Comparison of ENCODE assay signal across 32 cellular contexts in genomic region chr6:161903584-161904232, GRCh38.
"Had no signal": no experiment of that assay in that cellular context is flagged by ENCODE, and none has a peak within 500 bp of the region (broad histone marks: within the 10 kb centered on the region; RNA-seq: fewer than 3 reads in every experiment).

No MANE protein-coding gene starts in this region.

- H3K27me3 Mint-ChIP-seq: activated CD4-positive, alpha-beta memory T cell treated with anti-CD3 and anti-CD28 coated beads, Interleukin-2, amount 10 ng/mL, durations not matched to agents 7 days and 5 days; activated CD4-positive, alpha-beta T cell treated with anti-CD3 and anti-CD28 coated beads for 36 hours; activated CD4-positive, alpha-beta T cell treated with anti-CD3 and anti-CD28 coated beads, Interleukin-2, amount 10 ng/mL, durations not matched to agents 24 days and 14 days; activated naive CD4-positive, alpha-beta T cell treated with anti-CD3 and anti-CD28 coated beads, Interleukin-2, amount 10 ng/mL, durations not matched to agents 7 days and 5 days; activated naive CD8-positive, alpha-beta T cell treated with anti-CD3 and anti-CD28 coated beads, Interleukin-2, amount 10 ng/mL, durations not matched to agents 7 days and 5 days; activated T-cell treated with anti-CD3 and anti-CD28 coated beads, Interleukin-2, amount 50 U/mL, for 24 hours; brain; dendritic cell treated with granulocyte-macrophage colony-stimulating factor and Interleukin-4, amounts not matched to agents 40 ng/mL and 50 ng/mL, for 4 days; T-helper 17 cell had no signal

- H3K4me1 Mint-ChIP-seq: activated CD4-positive, alpha-beta memory T cell treated with anti-CD3 and anti-CD28 coated beads, Interleukin-2, amount 10 ng/mL, durations not matched to agents 7 days and 5 days; activated CD4-positive, alpha-beta T cell treated with anti-CD3 and anti-CD28 coated beads for 36 hours; activated CD4-positive, alpha-beta T cell treated with anti-CD3 and anti-CD28 coated beads, Interleukin-2, amount 10 ng/mL, durations not matched to agents 24 days and 14 days; activated naive CD4-positive, alpha-beta T cell treated with anti-CD3 and anti-CD28 coated beads, Interleukin-2, amount 10 ng/mL, durations not matched to agents 7 days and 5 days; activated naive CD8-positive, alpha-beta T cell treated with anti-CD3 and anti-CD28 coated beads, Interleukin-2, amount 10 ng/mL, durations not matched to agents 7 days and 5 days; T-helper 17 cell had no signal

- H3K4me1 ChIP-seq: ascending aorta, breast epithelium, esophagus squamous epithelium, gastroesophageal sphincter had no signal

- ATAC-seq: activated CD4-positive, alpha-beta T cell treated with anti-CD3 and anti-CD28 coated beads for 36 hours; activated naive CD4-positive, alpha-beta T cell treated with anti-CD3 and anti-CD28 coated beads, Interleukin-2, amount 50 U/mL, for 72 hours; activated T-cell treated with anti-CD3 and anti-CD28 coated beads, Interleukin-2, amount 50 U/mL, for 72 hours; gastroesophageal sphincter; T-helper 17 cell had no signal

- H3K36me3 Mint-ChIP-seq: activated naive CD4-positive, alpha-beta T cell treated with anti-CD3 and anti-CD28 coated beads, Interleukin-2, amount 10 ng/mL, durations not matched to agents 7 days and 5 days; activated naive CD4-positive, alpha-beta T cell treated with anti-CD3 and anti-CD28 coated beads, Interleukin-2, amount 50 U/mL, for 72 hours; activated naive CD8-positive, alpha-beta T cell treated with anti-CD3 and anti-CD28 coated beads, Interleukin-2, amount 10 ng/mL, durations not matched to agents 7 days and 5 days; brain had no signal

- H3K4me3 Mint-ChIP-seq: activated CD4-positive, alpha-beta memory T cell treated with anti-CD3 and anti-CD28 coated beads, Interleukin-2, amount 10 ng/mL, durations not matched to agents 7 days and 5 days; activated CD4-positive, alpha-beta T cell treated with anti-CD3 and anti-CD28 coated beads for 36 hours; activated CD4-positive, alpha-beta T cell treated with anti-CD3 and anti-CD28 coated beads, Interleukin-2, amount 10 ng/mL, durations not matched to agents 24 days and 14 days; activated naive CD4-positive, alpha-beta T cell treated with anti-CD3 and anti-CD28 coated beads, Interleukin-2, amount 10 ng/mL, durations not matched to agents 7 days and 5 days; activated naive CD8-positive, alpha-beta T cell treated with anti-CD3 and anti-CD28 coated beads, Interleukin-2, amount 10 ng/mL, durations not matched to agents 7 days and 5 days; activated T-cell treated with anti-CD3 and anti-CD28 coated beads, Interleukin-2, amount 50 U/mL, for 24 hours; activated T-cell treated with anti-CD3 and anti-CD28 coated beads, Interleukin-2, amount 50 U/mL, for 72 hours; brain; dendritic cell treated with granulocyte-macrophage colony-stimulating factor and Interleukin-4, amounts not matched to agents 40 ng/mL and 50 ng/mL, for 4 days; T-helper 17 cell; T-helper 2 cell treated with Interferon-gamma antibody and Interleukin-4, amounts not matched to agents 5 μg/mL and 100 μg/mL, for 36 hours had no signal

- H3K9me3 ChIP-seq: ascending aorta, breast epithelium, esophagus squamous epithelium, gastroesophageal sphincter had no signal

- H3K27me3 ChIP-seq: ascending aorta, breast epithelium, cardiac muscle cell, dorsolateral prefrontal cortex, esophagus squamous epithelium, gastroesophageal sphincter had no signal

- H3K4me3 ChIP-seq: ascending aorta, breast epithelium, cardiac muscle cell, coronary artery, dorsolateral prefrontal cortex, esophagus squamous epithelium, gastroesophageal sphincter had no signal

- DNase-seq: activated CD4-positive, alpha-beta memory T cell treated with anti-CD3 and anti-CD28 coated beads, Interleukin-2, amount 10 ng/mL, durations not matched to agents 7 days and 5 days; activated CD4-positive, alpha-beta T cell treated with anti-CD3 and anti-CD28 coated beads for 36 hours; activated CD4-positive, alpha-beta T cell treated with anti-CD3 and anti-CD28 coated beads, Interleukin-2, amount 10 ng/mL, durations not matched to agents 24 days and 14 days; activated CD4-positive, CD25-positive, alpha-beta regulatory T cell; activated CD4-positive, CD25-positive, alpha-beta regulatory T cell treated with anti-CD3 and anti-CD28 coated beads, Interleukin-2, amount 50 U/mL, for 72 hours; activated CD8-positive, alpha-beta memory T cell treated with anti-CD3 and anti-CD28 coated beads, Interleukin-2, amount 50 U/mL, for 48 hours; activated gamma-delta T cell; activated naive CD4-positive, alpha-beta T cell; activated naive CD4-positive, alpha-beta T cell treated with anti-CD3 and anti-CD28 coated beads, Interleukin-2, amount 10 ng/mL, durations not matched to agents 7 days and 5 days; activated naive CD8-positive, alpha-beta T cell treated with anti-CD3 and anti-CD28 coated beads, Interleukin-2, amount 10 ng/mL, durations not matched to agents 7 days and 5 days; activated T-cell treated with anti-CD3 and anti-CD28 coated beads for 4 hours; activated T-cell treated with anti-CD3 and anti-CD28 coated beads, Interleukin-2, amount 50 U/mL, for 24 hours; activated T-cell treated with anti-CD3 and anti-CD28 coated beads, Interleukin-2, amount 50 U/mL, for 72 hours; central memory CD4-positive, alpha-beta T cell; cerebellar nuclear complex; dorsolateral prefrontal cortex; effector memory CD4-positive, alpha-beta T cell; erythroblast; esophagus squamous epithelium; foreskin melanocyte; T-helper 1 cell; T-helper 17 cell; T1000 had no signal

- H3K27ac Mint-ChIP-seq: activated CD4-positive, alpha-beta memory T cell treated with anti-CD3 and anti-CD28 coated beads, Interleukin-2, amount 10 ng/mL, durations not matched to agents 7 days and 5 days; activated CD4-positive, alpha-beta T cell treated with anti-CD3 and anti-CD28 coated beads for 36 hours; activated CD4-positive, alpha-beta T cell treated with anti-CD3 and anti-CD28 coated beads, Interleukin-2, amount 10 ng/mL, durations not matched to agents 24 days and 14 days; activated naive CD4-positive, alpha-beta T cell treated with anti-CD3 and anti-CD28 coated beads, Interleukin-2, amount 10 ng/mL, durations not matched to agents 7 days and 5 days; activated naive CD4-positive, alpha-beta T cell treated with anti-CD3 and anti-CD28 coated beads, Interleukin-2, amount 50 U/mL, for 72 hours; activated naive CD8-positive, alpha-beta T cell treated with anti-CD3 and anti-CD28 coated beads, Interleukin-2, amount 10 ng/mL, durations not matched to agents 7 days and 5 days; activated T-cell treated with anti-CD3 and anti-CD28 coated beads, Interleukin-2, amount 50 U/mL, for 24 hours; activated T-cell treated with anti-CD3 and anti-CD28 coated beads, Interleukin-2, amount 50 U/mL, for 72 hours; brain; dendritic cell treated with granulocyte-macrophage colony-stimulating factor and Interleukin-4, amounts not matched to agents 40 ng/mL and 50 ng/mL, for 4 days; T-helper 17 cell; T-helper 2 cell treated with Interferon-gamma antibody and Interleukin-4, amounts not matched to agents 5 μg/mL and 100 μg/mL, for 36 hours had no signal

- H3K9me3 Mint-ChIP-seq: activated CD4-positive, alpha-beta memory T cell treated with anti-CD3 and anti-CD28 coated beads, Interleukin-2, amount 10 ng/mL, durations not matched to agents 7 days and 5 days; activated CD4-positive, alpha-beta T cell treated with anti-CD3 and anti-CD28 coated beads, Interleukin-2, amount 10 ng/mL, durations not matched to agents 24 days and 14 days; activated naive CD4-positive, alpha-beta T cell treated with anti-CD3 and anti-CD28 coated beads, Interleukin-2, amount 50 U/mL, for 72 hours; activated naive CD8-positive, alpha-beta T cell treated with anti-CD3 and anti-CD28 coated beads, Interleukin-2, amount 10 ng/mL, durations not matched to agents 7 days and 5 days; activated T-cell treated with anti-CD3 and anti-CD28 coated beads, Interleukin-2, amount 50 U/mL, for 24 hours; activated T-cell treated with anti-CD3 and anti-CD28 coated beads, Interleukin-2, amount 50 U/mL, for 72 hours; dendritic cell treated with granulocyte-macrophage colony-stimulating factor and Interleukin-4, amounts not matched to agents 40 ng/mL and 50 ng/mL, for 4 days; T-helper 2 cell treated with Interferon-gamma antibody and Interleukin-4, amounts not matched to agents 5 μg/mL and 100 μg/mL, for 36 hours had no signal

- H3K36me3 ChIP-seq: ascending aorta, breast epithelium, cardiac muscle cell, esophagus squamous epithelium, gastroesophageal sphincter had no signal

- H3K27ac ChIP-seq: ascending aorta, breast epithelium, cardiac muscle cell, coronary artery, dorsolateral prefrontal cortex, esophagus squamous epithelium, gastroesophageal sphincter had no signal
